10 cellular contexts compared by ENCODE assay signal in genomic region chr13:101523732-101524131, GRCh38.
DNase-seq lines count a peak whose midpoint lies in the region; ATAC-seq, FAIRE-seq and TF ChIP-seq lines count a peak whose summit lies in the region.
"Had no signal": no experiment of that assay in that cellular context is flagged by ENCODE, and none has a peak within 500 bp of the region (broad histone marks: within the 10 kb centered on the region; RNA-seq: fewer than 3 reads in every experiment).

No MANE protein-coding gene starts in this region.

- TF ChIP-seq POLR2A in esophagus squamous epithelium (IDR thresholded peaks at IDR 0.05): no peak

- intact Hi-C loops in esophagus squamous epithelium (cut with DNase I): no loop called here

- no peak for ATAC-seq in GM19452 (IDR thresholded peaks at IDR 0.05; ENCODE audit: unreplicated experiment)
- ATAC-seq: HepG2 had no signal

- no peaks in the 10 kb centered on the region for H3K9me3 ChIP-seq in esophagus squamous epithelium

- no peaks in the 10 kb centered on the region for H3K36me3 ChIP-seq in esophagus squamous epithelium

- 0 to 5% methylated on average over 2 of the region's 2 CpGs for WGBS in esophagus squamous epithelium, 2 donors

- no peak overlapping the region for H3K27ac ChIP-seq in esophagus squamous epithelium

- TF ChIP-seq CTCF in cardiac fibroblast (IDR thresholded peaks at IDR 0.05; ENCODE audit: low read depth, low read length): no peak
- TF ChIP-seq CTCF in esophagus squamous epithelium (IDR thresholded peaks at IDR 0.05): no peak

- H3K4me1 ChIP-seq in esophagus squamous epithelium: peaks cover 0 to 21% (median 0%) of the 10 kb centered on the region in 3 donors

- no peaks in the 10 kb centered on the region for H3K27me3 ChIP-seq in esophagus squamous epithelium

- DNase-seq in A172 (ENCODE audit: low spot score) (peak; percentile 87), HT1080 (ENCODE audit: low read depth) (peak; percentile 96), cardiac fibroblast (ENCODE audit: low read depth in 2 of 2) (peak; percentile 26 to 88), iris pigment epithelial cell (ENCODE audit: low read depth) (peak; percentile 85), frontal cortex (ENCODE audit: low spot score in 2 of 2) (no peak), T-helper 1 cell (no peak), esophagus squamous epithelium (lab: John Stamatoyannopoulos, UW) (no peak)
- DNase-seq: T1000 had no signal

- no peak for FAIRE-seq in frontal cortex (lab: Jason Lieb, UNC)
- FAIRE-seq: HepG2 had no signal

- H3K4me3 ChIP-seq in cardiac fibroblast (replicated peaks in 1 of 2; ENCODE audit: low read depth in 2 of 2, low read length in 2 of 2): no peak overlapping the region
- H3K4me3 ChIP-seq in esophagus squamous epithelium: no peak overlapping the region

Comparison
In these comparisons a context has a peak if more than half of its experiments do, and no peak if none do; other contexts are left out.
1. DNase-seq: peak in A172 (single experiment), HT1080 (single experiment), cardiac fibroblast (2 of 2) and iris pigment epithelial cell (single experiment); none in frontal cortex (0 of 2), T-helper 1 cell (0 of 5) and esophagus squamous epithelium (single experiment).